Comparison of ENCODE assay signal across 9 cellular contexts in genomic region chrX:43958529-43958928, GRCh38. TPM values are rescaled to one million over a fixed set of nuclear protein-coding genes. Genes with fewer than 3 reads are reported as not detected.
DNase-seq lines count a peak whose midpoint lies in the region; ATAC-seq and TF ChIP-seq lines count a peak whose summit lies in the region.
"Had no signal": no experiment of that assay in that cellular context is flagged by ENCODE, and none has a peak within 500 bp of the region (broad histone marks: within the 10 kb centered on the region; RNA-seq: fewer than 3 reads in every experiment).

No MANE protein-coding gene starts in this region.

- POLR2A ChIA-PET in naive thymus-derived CD4-positive, alpha-beta T cell (lab: Charles Lee) = interaction anchor here (0.9 kb wide), 1 partner anchor 285 kb away, joined by 4 read pairs; no protein-coding TSS in a partner anchor

- no peaks in the 10 kb centered on the region; the same call in none of the 2 replicates for H3K27me3 ChIP-seq in HAP-1 (ENCODE audit: low read depth)
- no peaks in the 10 kb centered on the region for H3K27me3 ChIP-seq in naive thymus-derived CD4-positive, alpha-beta T cell (ENCODE audit: control insufficient read depth in 2 of 2, insufficient read depth in 2 of 2, low read length in 2 of 2)

- peak; percentile 68 for TF ChIP-seq CTCF in epithelial cell of proximal tubule (conservative IDR thresholded peaks at IDR 0.05; ENCODE audit: low read depth, low read length)

- in situ Hi-C loops in HAP-1 (cut with MboI; ENCODE audit: low sequenced_read_pairs) = loop anchor here (10.0 kb wide), 1 partner anchor 124 kb away; no protein-coding TSS in a partner anchor

- H3K36me3 Mint-ChIP-seq in naive thymus-derived CD4-positive, alpha-beta T cell = no peaks in the 10 kb centered on the region

- peaks cover 0 to 5% (median 0%) of the 10 kb centered on the region in 5 donors for H3K27me3 Mint-ChIP-seq in naive thymus-derived CD4-positive, alpha-beta T cell

- H3K4me1 ChIP-seq in HAP-1 = no peaks in the 10 kb centered on the region
- H3K4me1 ChIP-seq in naive thymus-derived CD4-positive, alpha-beta T cell (ENCODE audit: control insufficient read depth in 2 of 2, insufficient read depth in 2 of 2, low read length in 2 of 2) = no peaks in the 10 kb centered on the region

- intact Hi-C loops in naive thymus-derived CD4-positive, alpha-beta T cell (cut with micrococcal nuclease) = loop anchor here (1.0 to 10.0 kb wide), 12 partner anchors 124 to 1884 kb away; partner anchors contain the start of gene KDM6A (in 1 of the 2)

- peaks cover 0 to 6% (median 5%) of the 10 kb centered on the region in 7 donors for H3K4me1 Mint-ChIP-seq in naive thymus-derived CD4-positive, alpha-beta T cell

- H3K36me3 ChIP-seq in HAP-1 (replicated peaks) = no peaks in the 10 kb centered on the region
- H3K36me3 ChIP-seq in naive thymus-derived CD4-positive, alpha-beta T cell (ENCODE audit: control insufficient read depth in 2 of 3, insufficient read depth in 3 of 3, low read length in 3 of 3) = no peaks in the 10 kb centered on the region
- H3K36me3 ChIP-seq: BLaER1 treated with 17β-estradiol and CSF1 and Interleukin-3, amounts not matched to agents 10 nM and 100 nM had no signal

- H3K9me3 Mint-ChIP-seq in naive thymus-derived CD4-positive, alpha-beta T cell = peaks cover 0 to 4% (median 0%) of the 10 kb centered on the region in 11 donors

- ATAC-seq in naive thymus-derived CD4-positive, alpha-beta T cell = peak; percentile 74
- ATAC-seq in HG03432 (IDR thresholded peaks at IDR 0.05; ENCODE audit: unreplicated experiment) = no peak

- H3K4me3 ChIP-seq in HAP-1 = no peak overlapping the region
- no peak overlapping the region for H3K4me3 ChIP-seq in epithelial cell of proximal tubule (ENCODE audit: low read depth, low read length)
- H3K4me3 ChIP-seq in naive thymus-derived CD4-positive, alpha-beta T cell (ENCODE audit: low read length) = no peak overlapping the region
- H3K4me3 ChIP-seq: BLaER1 treated with 17β-estradiol and CSF1 and Interleukin-3, amounts not matched to agents 10 nM and 100 nM had no signal

- H3K27ac ChIP-seq in naive thymus-derived CD4-positive, alpha-beta T cell (ENCODE audit: low read depth, low read length) = no peak overlapping the region
- H3K27ac ChIP-seq: BLaER1 treated with 17β-estradiol and CSF1 and Interleukin-3, amounts not matched to agents 10 nM and 100 nM had no signal

- DNase-seq in SIG-M5 treated with dmso at 0.1 percent for 504 hours (lab: John Stamatoyannopoulos, UW; ENCODE audit: unreplicated experiment) (peak; percentile 79), SIG-M5 (lab: John Stamatoyannopoulos, UW) (no peak), HAP-1 (ENCODE audit: low spot score in 2 of 2) (peak; percentile 68 to 88), NCI-H1694 (lab: John Stamatoyannopoulos, UW) (peak; percentile 75), SW 1271 (lab: John Stamatoyannopoulos, UW) (peak; percentile 0 to 67), epithelial cell of proximal tubule (ENCODE audit: low read depth) (no peak)
- DNase-seq in naive thymus-derived CD4-positive, alpha-beta T cell = peak in 7 of 9 donors; percentile 18 to 58 (median 36)

- H3K9me3 ChIP-seq in HAP-1 = peaks cover 3% of the 10 kb centered on the region
- no peaks in the 10 kb centered on the region for H3K9me3 ChIP-seq in naive thymus-derived CD4-positive, alpha-beta T cell (ENCODE audit: control insufficient read depth in 2 of 3, low read length in 3 of 3)

- H3K27ac Mint-ChIP-seq in naive thymus-derived CD4-positive, alpha-beta T cell = peak overlapping the region in 3 of 9 donors; percentile 6 to 29 (median 24)

- CTCF ChIA-PET in naive thymus-derived CD4-positive, alpha-beta T cell (lab: Charles Lee) = interaction anchor here (0.6 to 1.5 kb wide), 6 partner anchors 9 to 1229 kb away, joined by 3 to 17 read pairs (median 4); no protein-coding TSS in a partner anchor

- H3K4me3 Mint-ChIP-seq in naive thymus-derived CD4-positive, alpha-beta T cell = peak overlapping the region in 1 of 10 donors; percentile 44

RNA-seq across cellular contexts. Expression of gene NDP, which starts 14.7 kb away (rescaled TPM):
- not detected in 2 replicates for total RNA-seq in epithelial cell of proximal tubule
- total RNA-seq in naive thymus-derived CD4-positive, alpha-beta T cell = not detected
- not detected for polyA plus RNA-seq in naive thymus-derived CD4-positive, alpha-beta T cell

Comparison
In these comparisons a context has a peak if more than half of its experiments do, and no peak if none do; other contexts are left out.
1. DNase-seq: peak in SIG-M5 treated with dmso at 0.1 percent for 504 hours (single experiment), HAP-1 (2 of 2), NCI-H1694 (single experiment), SW 1271 (2 of 2) and naive thymus-derived CD4-positive, alpha-beta T cell (7 of 9); none in SIG-M5 (single experiment) and epithelial cell of proximal tubule (single experiment).